ENCODE assay signal across 1 cellular context in genomic region chr21:43299441-43300277, GRCh38.
TF ChIP-seq lines count a peak whose summit lies in the region.

No MANE protein-coding gene starts in this region.

TF ChIP-seq in HepG2, 621 proteins besides CTCF, POLR2A, EP300 and RAD21 (continued from another document and continues in another):
- TF ChIP-seq ZNF350 (CRISPR knock-in tag; IDR thresholded peaks at IDR 0.05; ENCODE audit: borderline replicate concordance, low read depth) (peak; percentile 36; the same call in 1 of the 2 replicates), NR1H2 (CRISPR knock-in tag; IDR thresholded peaks at IDR 0.05; ENCODE audit: borderline replicate concordance, low read depth) (no peak), POLR2AphosphoS5 (IDR thresholded peaks at IDR 0.05; ENCODE audit: low read depth, low read length) (no peak), ZMAT3 (CRISPR knock-in tag; conservative IDR thresholded peaks at IDR 0.05) (0 out of 2 replicates have a peak, but pooled peaks have one; percentile 28), RFX5 (IDR thresholded peaks at IDR 0.05; ENCODE audit: low read depth, low read length) (no peak), ZSCAN20 (CRISPR knock-in tag; IDR thresholded peaks at IDR 0.05; ENCODE audit: borderline replicate concordance) (no peak), NRL (CRISPR knock-in tag; IDR thresholded peaks at IDR 0.05; ENCODE audit: borderline replicate concordance) (peak; percentile 20; the same call in 1 of the 2 replicates), MNT (IDR thresholded peaks at IDR 0.05) (no peak), ZNF749 (CRISPR knock-in tag; IDR thresholded peaks at IDR 0.05; ENCODE audit: borderline replicate concordance) (0 out of 2 replicates have a peak, but pooled peaks have one; percentile 10), ZNF891 (CRISPR knock-in tag; IDR thresholded peaks at IDR 0.05) (no peak), MLX (CRISPR knock-in tag; IDR thresholded peaks at IDR 0.05) (no peak), ELF3 (CRISPR knock-in tag; IDR thresholded peaks at IDR 0.05) (no peak), ARID3A (IDR thresholded peaks at IDR 0.05; ENCODE audit: low read depth, low read length) (no peak), NR2F2 (IDR thresholded peaks at IDR 0.05; ENCODE audit: borderline replicate concordance, low read depth) (peak; percentile 81), ZFP90 (CRISPR knock-in tag; IDR thresholded peaks at IDR 0.05; ENCODE audit: borderline replicate concordance) (no peak), ZNF564 (CRISPR knock-in tag; IDR thresholded peaks at IDR 0.05) (no peak; the same call in 1 of the 2 replicates), ZNF589 (CRISPR knock-in tag; conservative IDR thresholded peaks at IDR 0.05) (0 out of 2 replicates have a peak, but pooled peaks have one; percentile 33), IKZF4 (CRISPR knock-in tag; IDR thresholded peaks at IDR 0.05; ENCODE audit: borderline replicate concordance, low read depth, not compliant biosample characterization) (no peak), FOXK1 (CRISPR knock-in tag; IDR thresholded peaks at IDR 0.05; ENCODE audit: borderline replicate concordance, low read depth) (peak; percentile 69; the same call in 1 of the 2 replicates), FOXM1 (CRISPR knock-in tag; IDR thresholded peaks at IDR 0.05) (no peak), ZNF784 (CRISPR knock-in tag; IDR thresholded peaks at IDR 0.05; ENCODE audit: borderline replicate concordance) (no peak), SPEN (CRISPR knock-in tag; IDR thresholded peaks at IDR 0.05; ENCODE audit: low read depth) (no peak), ATRX (CRISPR knock-in tag; IDR thresholded peaks at IDR 0.05; ENCODE audit: borderline replicate concordance) (no peak), MED1 (CRISPR knock-in tag; IDR thresholded peaks at IDR 0.05) (peak; percentile 77), ZNF33B (CRISPR knock-in tag; IDR thresholded peaks at IDR 0.05) (no peak), ATF1 (CRISPR knock-in tag; IDR thresholded peaks at IDR 0.05) (no peak), NFE2L1 (CRISPR knock-in tag; IDR thresholded peaks at IDR 0.05; ENCODE audit: borderline replicate concordance) (no peak), ZNF569 (CRISPR knock-in tag; IDR thresholded peaks at IDR 0.05; ENCODE audit: borderline replicate concordance) (no peak), BRCA1 (CRISPR knock-in tag; IDR thresholded peaks at IDR 0.05) (no peak), ZNF205 (CRISPR knock-in tag; IDR thresholded peaks at IDR 0.05) (no peak), DRAP1 (CRISPR knock-in tag; IDR thresholded peaks at IDR 0.05) (no peak), NR2F6 (IDR thresholded peaks at IDR 0.05) (peak; percentile 87), NR2F6 (CRISPR knock-in tag; IDR thresholded peaks at IDR 0.05) (peak; percentile 84), DDIT3 (CRISPR knock-in tag; IDR thresholded peaks at IDR 0.05) (no peak), KDM5B (CRISPR knock-in tag; IDR thresholded peaks at IDR 0.05; ENCODE audit: borderline replicate concordance) (peak; percentile 46; the same call in 1 of the 2 replicates), RXRB (CRISPR knock-in tag; IDR thresholded peaks at IDR 0.05; ENCODE audit: borderline replicate concordance) (peak; percentile 79), SMYD3 (CRISPR knock-in tag; IDR thresholded peaks at IDR 0.05) (no peak), RERE (CRISPR knock-in tag; IDR thresholded peaks at IDR 0.05; ENCODE audit: low read depth) (peak; percentile 62; the same call in 1 of the 2 replicates), ZNF639 (CRISPR knock-in tag; conservative IDR thresholded peaks at IDR 0.05) (no peak), ZNF136 (CRISPR knock-in tag; IDR thresholded peaks at IDR 0.05; ENCODE audit: low read depth) (no peak), ZNF646 (CRISPR knock-in tag; IDR thresholded peaks at IDR 0.05) (no peak), ZNF614 (CRISPR knock-in tag; IDR thresholded peaks at IDR 0.05; ENCODE audit: borderline replicate concordance) (no peak)
